In genomic region chr6:138987643-138988468, GRCh38 we compare ENCODE assay signal across 8 cellular contexts. TPM values are rescaled to one million over a fixed set of nuclear protein-coding genes. Genes with fewer than 3 reads are reported as not detected.
A peak's percentile ranks its signal among the peaks of the same experiment; 100 is the strongest.
DNase-seq lines count a peak whose midpoint lies in the region; ATAC-seq and TF ChIP-seq lines count a peak whose summit lies in the region.

TSS of gene REPS1 (minus strand) at chr6:138988253. CDS start at chr6:138987682, 571 bp downstream.

- peak within 1 kb of the TSS; percentile 33; the same call in 1 of the 2 replicates for H3K18ac ChIP-seq in IMR-90 (ENCODE audit: low read depth, low read length)

- H4K8ac ChIP-seq in IMR-90 (ENCODE audit: low read depth in 2 of 2, low read length in 2 of 2): peak within 1 kb of the TSS; percentile 70 to 86

- POLR2A ChIA-PET in IMR-90 (lab: Charles Lee; ENCODE audit: unreplicated experiment): no interaction called here
- POLR2A ChIA-PET in PC-3 (lab: Charles Lee; ENCODE audit: unreplicated experiment): no interaction called here

- dilution Hi-C loops in IMR-90 (cut with HindIII; ENCODE audit: low sequenced_read_pairs, unreplicated experiment): no loop called here

- H3K4me3 ChIP-seq in IMR-90 (ENCODE audit: insufficient read depth, low read depth, low read length): peak within 1 kb of the TSS; percentile 78
- peak within 1 kb of the TSS; percentile 95 for H3K4me3 ChIP-seq in PC-3 (ENCODE audit: low read length)
- H3K4me3 ChIP-seq in esophagus (ENCODE audit: low read depth in 1 of 2, low read length in 2 of 2): peak within 1 kb of the TSS; percentile 76 to 87
- peak within 1 kb of the TSS; percentile 68 to 89 for H3K4me3 ChIP-seq in muscle layer of colon (ENCODE audit: low read depth in 1 of 2, low read length in 2 of 2)

- H3K9me3 ChIP-seq in IMR-90 (ENCODE audit: control insufficient read depth, insufficient read depth, low read length) (no peaks in the 10 kb centered on the region), PC-3 (ENCODE audit: low read length) (no peaks in the 10 kb centered on the region), esophagus (ENCODE audit: control insufficient read depth in 2 of 2, insufficient read depth in 1 of 2, low read depth in 1 of 2, low read length in 1 of 2) (no peaks in the 10 kb centered on the region), muscle layer of colon (ENCODE audit: low read length) (no peaks in the 10 kb centered on the region)

- ATAC-seq in GM21526 (IDR thresholded peaks at IDR 0.05; ENCODE audit: low FRiP score, unreplicated experiment) (peak; percentile 86), IMR-90 (ENCODE audit: low read depth) (peak; percentile 95), PC-3 (peak; percentile 87)

- H3K4me1 ChIP-seq in IMR-90 (ENCODE audit: control insufficient read depth, insufficient read depth, low read length) (peaks cover 2% of the 10 kb centered on the region; the same call in 1 of the 2 replicates), PC-3 (ENCODE audit: insufficient read depth, low read length) (peaks cover 33% of the 10 kb centered on the region), esophagus (ENCODE audit: control insufficient read depth in 2 of 2, insufficient read depth in 2 of 2, low read length in 1 of 2) (peaks cover 0 to 3% of the 10 kb centered on the region in 2 donors), muscle layer of colon (ENCODE audit: insufficient read depth, low read length) (peaks cover 19% of the 10 kb centered on the region)

- H4K5ac ChIP-seq in IMR-90 (ENCODE audit: low read depth, low read length): peak within 1 kb of the TSS; percentile 56

- H3K79me1 ChIP-seq in IMR-90 (ENCODE audit: low read depth in 1 of 2, low read length in 2 of 2): peaks cover 22 to 30% of the 10 kb centered on the region in 2 experiments

- H3K23ac ChIP-seq in IMR-90 (ENCODE audit: low read depth, low read length): peak within 1 kb of the TSS; percentile 25

- H4K20me1 ChIP-seq in IMR-90 (ENCODE audit: insufficient read depth, low read length) (peaks cover 9% of the 10 kb centered on the region; the same call in 1 of the 2 replicates), PC-3 (ENCODE audit: low read length) (peaks cover 34% of the 10 kb centered on the region)

- intact Hi-C loops in IMR-90 (cut with micrococcal nuclease): loop anchor here (1.0 to 5.0 kb wide), 4 partner anchors 172 to 871 kb away; no protein-coding TSS in a partner anchor
- intact Hi-C loops in PC-3 (cut with micrococcal nuclease): loop anchor here (1.0 to 2.0 kb wide), 2 partner anchors 15 to 172 kb away; no protein-coding TSS in a partner anchor

- TF ChIP-seq CTCF in IMR-90 (conservative IDR thresholded peaks at IDR 0.05; ENCODE audit: low read depth, low read length) (peak; percentile 94), PC-3 (conservative IDR thresholded peaks at IDR 0.05; ENCODE audit: low read depth, low read length) (peak; percentile 76)

- peak; percentile 79 for TF ChIP-seq RAD21 in IMR-90 (IDR thresholded peaks at IDR 0.05; ENCODE audit: low read length)

- H2BK5ac ChIP-seq in IMR-90 (ENCODE audit: low read depth, low read length, poor library complexity, severe bottlenecking): peak within 1 kb of the TSS; percentile 78

- peak within 1 kb of the TSS; percentile 92 for H3K27ac ChIP-seq in IMR-90 (ENCODE audit: insufficient read depth, low read length)
- H3K27ac ChIP-seq in PC-3 (ENCODE audit: low read length): peak within 1 kb of the TSS; percentile 56
- peak within 1 kb of the TSS; percentile 86 to 89 for H3K27ac ChIP-seq in esophagus (ENCODE audit: low read depth in 2 of 2, low read length in 1 of 2)
- peak within 1 kb of the TSS; percentile 92 for H3K27ac ChIP-seq in muscle layer of colon (ENCODE audit: low read depth, low read length)

- H2AK9ac ChIP-seq in IMR-90 (replicated peaks; ENCODE audit: low read depth, low read length, poor library complexity): peak within 1 kb of the TSS; percentile 57

- peak within 1 kb of the TSS; percentile 87 for H3K14ac ChIP-seq in IMR-90 (replicated peaks; ENCODE audit: low read depth, low read length)

- no peak within 1 kb of the TSS for H2AK5ac ChIP-seq in IMR-90 (ENCODE audit: low read depth, low read length)

- H4K91ac ChIP-seq in IMR-90 (ENCODE audit: insufficient read depth, low read depth, low read length): peak within 1 kb of the TSS; percentile 60

- peaks cover 51% of the 10 kb centered on the region for H3K79me2 ChIP-seq in PC-3 (ENCODE audit: low read length)

- BruUV-seq in IMR-90 (replicated peaks; lab: Mats Ljungman, UMichigan): no TSS peak
- BruUV-seq in PC-3 (replicated peaks; lab: Mats Ljungman, UMichigan): no TSS peak

- H2BK15ac ChIP-seq in IMR-90 (ENCODE audit: low read depth, low read length): 0 out of 3 replicates have a peak within 1 kb of the TSS, but pooled peaks have one; percentile 74

- peak; percentile 85 for TF ChIP-seq POLR2A in IMR-90 (IDR thresholded peaks at IDR 0.05; ENCODE audit: low read depth, low read length)

- peak within 1 kb of the TSS; percentile 97 for H2AFZ ChIP-seq in IMR-90 (replicated peaks; ENCODE audit: low read length, poor library complexity)
- H2AFZ ChIP-seq in PC-3 (ENCODE audit: low read length): peak within 1 kb of the TSS; percentile 97

- H3K4ac ChIP-seq in IMR-90 (ENCODE audit: low read depth, low read length): peak within 1 kb of the TSS; percentile 79; the same call in 1 of the 2 replicates

- H3K27me3 Mint-ChIP-seq in activated T-cell treated with anti-CD3 and anti-CD28 coated beads, Interleukin-2, amount 50 U/mL, for 24 hours: no peaks in the 10 kb centered on the region

- H3K9me1 ChIP-seq in IMR-90 (ENCODE audit: insufficient read depth, low read length): peaks cover 4% of the 10 kb centered on the region; the same call in 1 of the 2 replicates

- peak within 1 kb of the TSS; percentile 83 for H3K9ac ChIP-seq in IMR-90 (ENCODE audit: low read depth, low read length)
- peak within 1 kb of the TSS; percentile 97 for H3K9ac ChIP-seq in PC-3 (ENCODE audit: low read length)
- peak within 1 kb of the TSS; percentile 55 for H3K9ac ChIP-seq in muscle layer of colon (ENCODE audit: low read length)

- 1% methylated on average over 31 of the region's 105 CpGs; no CpG with 5 or more reads in 1 of the 2 experiments for WGBS in IMR-90 (ENCODE audit: extremely low coverage in 2 of 2, insufficient read length in 1 of 2), 2 experiments
- WGBS in esophagus, 2 donors: 0 to 1% methylated on average over 80 to 105 of the region's 105 CpGs

- no peaks in the 10 kb centered on the region for H3K9me3 Mint-ChIP-seq in activated T-cell treated with anti-CD3 and anti-CD28 coated beads, Interleukin-2, amount 50 U/mL, for 24 hours

- no peak within 1 kb of the TSS for H3K4me3 Mint-ChIP-seq in activated T-cell treated with anti-CD3 and anti-CD28 coated beads, Interleukin-2, amount 50 U/mL, for 24 hours

- H2BK120ac ChIP-seq in IMR-90 (ENCODE audit: low read depth, low read length): peak within 1 kb of the TSS; percentile 85

- 0 out of 2 replicates have a peak within 1 kb of the TSS, but pooled peaks have one; percentile 21 for H3K56ac ChIP-seq in IMR-90 (ENCODE audit: extremely low read depth, insufficient read depth, low read length)

- H3K27ac Mint-ChIP-seq in activated T-cell treated with anti-CD3 and anti-CD28 coated beads, Interleukin-2, amount 50 U/mL, for 24 hours: peak within 1 kb of the TSS; percentile 97

- peak within 1 kb of the TSS; percentile 98 for H3K4me2 ChIP-seq in IMR-90 (ENCODE audit: low read depth, low read length)
- peak within 1 kb of the TSS; percentile 94 for H3K4me2 ChIP-seq in PC-3 (ENCODE audit: low read length)

- CTCF ChIA-PET in IMR-90 (lab: Yijun Ruan, JAX) (interaction anchor here (1.4 kb wide), 1 partner anchor 183 kb away, joined by 3 read pairs; no protein-coding TSS in a partner anchor), PC-3 (lab: Charles Lee) (interaction anchor here (0.6 kb wide), 1 partner anchor 172 kb away, joined by 3 read pairs; no protein-coding TSS in a partner anchor)

- H3K4me1 Mint-ChIP-seq in activated T-cell treated with anti-CD3 and anti-CD28 coated beads, Interleukin-2, amount 50 U/mL, for 24 hours (ENCODE audit: low read depth): peaks cover 11% of the 10 kb centered on the region

- no peaks in the 10 kb centered on the region for H3K36me3 ChIP-seq in IMR-90 (ENCODE audit: control insufficient read depth, insufficient read depth, low read length)
- H3K36me3 ChIP-seq in PC-3 (ENCODE audit: low read depth, low read length): no peaks in the 10 kb centered on the region
- H3K36me3 ChIP-seq in esophagus (ENCODE audit: control insufficient read depth in 2 of 2, insufficient read depth in 2 of 2, low read length in 1 of 2): no peaks in the 10 kb centered on the region
- no peaks in the 10 kb centered on the region for H3K36me3 ChIP-seq in muscle layer of colon (ENCODE audit: insufficient read depth, low read length)

- no peaks in the 10 kb centered on the region for H3K9me2 ChIP-seq in PC-3 (replicated peaks; ENCODE audit: low read length)

- in situ Hi-C loops in IMR-90 (cut with MboI; ENCODE audit: low sequenced_read_pairs): loop anchor here (5.0 to 10.0 kb wide), 2 partner anchors 171 to 873 kb away; no protein-coding TSS in a partner anchor

- H3F3A ChIP-seq in PC-3 (ENCODE audit: low read length, unreplicated experiment): no peaks in the 10 kb centered on the region

- H2BK20ac ChIP-seq in IMR-90 (ENCODE audit: low read depth, low read length): peak within 1 kb of the TSS; percentile 24; the same call in 1 of the 2 replicates

- H3K36me3 Mint-ChIP-seq in activated T-cell treated with anti-CD3 and anti-CD28 coated beads, Interleukin-2, amount 50 U/mL, for 24 hours (ENCODE audit: low read depth): peaks cover 8% of the 10 kb centered on the region

- H3K27me3 ChIP-seq in IMR-90 (ENCODE audit: control insufficient read depth, insufficient read depth, low read length): no peaks in the 10 kb centered on the region; the same call in 1 of the 2 replicates
- no peaks in the 10 kb centered on the region for H3K27me3 ChIP-seq in PC-3 (ENCODE audit: low read length)
- H3K27me3 ChIP-seq in esophagus (ENCODE audit: control insufficient read depth in 1 of 2, insufficient read depth in 2 of 2, low read length in 2 of 2): no peaks in the 10 kb centered on the region
- no peaks in the 10 kb centered on the region for H3K27me3 ChIP-seq in muscle layer of colon (ENCODE audit: control insufficient read depth in 1 of 2, insufficient read depth in 2 of 2, low read length in 2 of 2)

- DNase-seq in DMS53 (lab: John Stamatoyannopoulos, UW) (peak; percentile 94), IMR-90 (peak; percentile 82), PC-3 (peak; percentile 83)
- peak; percentile 97 for DNase-seq in activated T-cell treated with anti-CD3 and anti-CD28 coated beads, Interleukin-2, amount 50 U/mL, for 24 hours
- peak; percentile 86 for DNase-seq in stimulated activated CD8-positive, alpha-beta memory T cell treated with anti-CD3 and anti-CD28 coated beads, Interleukin-7, amount 100 ng/mL, for 24 hours (ENCODE audit: low read depth)

TF ChIP-seq in IMR-90, 13 proteins besides CTCF, POLR2A, EP300 and RAD21 (continues in another document):
- TF ChIP-seq SMC3 (IDR thresholded peaks at IDR 0.05; ENCODE audit: low read depth, low read length) (peak; percentile 89), FOS (IDR thresholded peaks at IDR 0.05; ENCODE audit: low read depth, low read length) (no peak)

RNA-seq across cellular contexts. Expression of gene REPS1, which starts in this region (rescaled TPM):
- 21.1 and 21.9 TPM in 2 replicates for total RNA-seq in IMR-90 (2012; rRNA removed)
- 24.2 and 26.3 TPM in 2 replicates for polyA plus RNA-seq in IMR-90 (2012; rRNA removed)
- polyA plus RNA-seq in IMR-90 (2012; cell fraction: cytosol; rRNA removed): 8.4 and 9.4 TPM in 2 replicates
- polyA plus RNA-seq in IMR-90 (2012; cell fraction: nucleus; rRNA removed; ENCODE audit: low replicate concordance): 14.5 and 47.7 TPM in 2 replicates
- total RNA-seq in PC-3 (2014; rRNA removed): 27.4 and 37.4 TPM in 2 replicates
- 10 to 100 TPM; 24.8 to 25.1 TPM for polyA plus RNA-seq in esophagus

Comparison
In these comparisons a context has a peak if more than half of its experiments do, and no peak if none do; other contexts are left out.
1. Peak in every context shown above with its lines: DNase-seq, ATAC-seq, H3K4me3 ChIP-seq and H3K27ac ChIP-seq.